5 cellular contexts compared by ENCODE assay signal in genomic region chr7:144292384-144293161, GRCh38. TPM values are rescaled to one million over a fixed set of nuclear protein-coding genes. Genes with fewer than 3 reads are reported as not detected.
"Had no signal": no experiment of that assay in that cellular context is flagged by ENCODE, and none has a peak within 500 bp of the region (broad histone marks: within the 10 kb centered on the region; RNA-seq: fewer than 3 reads in every experiment).

No MANE protein-coding gene starts in this region.

RNA-seq across cellular contexts. Expression of gene OR2A1, which starts 19.6 kb away (rescaled TPM):
- total RNA-seq: endothelial cell of umbilical vein, hepatocyte, left lung, pulmonary artery endothelial cell had no signal

RNA-seq across cellular contexts. Expression of gene CTAGE8, which starts 23.5 kb away (rescaled TPM):
- total RNA-seq: skeletal muscle tissue had no signal

RNA-seq across cellular contexts. Expression of gene OR2A7, which starts 28.0 kb away (rescaled TPM):
- total RNA-seq: endothelial cell of umbilical vein, skeletal muscle tissue had no signal

RNA-seq across cellular contexts. Expression of gene OR2A42, which starts 53.2 kb away (rescaled TPM):
- total RNA-seq: endothelial cell of umbilical vein, left lung had no signal
- polyA plus RNA-seq: endothelial cell of umbilical vein had no signal
